8 cellular contexts compared by ENCODE assay signal in genomic region chr4:113756005-113756410, GRCh38. TPM values are rescaled to one million over a fixed set of nuclear protein-coding genes. Genes with fewer than 3 reads are reported as not detected.
DNase-seq lines count a peak whose midpoint lies in the region; ATAC-seq and TF ChIP-seq lines count a peak whose summit lies in the region.

No MANE protein-coding gene starts in this region.

- no peaks in the 10 kb centered on the region for H3K27me3 ChIP-seq in WERI-Rb-1 (ENCODE audit: insufficient read depth, low read depth, severe bottlenecking)

- ATAC-seq in GM19468 (IDR thresholded peaks at IDR 0.05; ENCODE audit: extremely low read depth, unreplicated experiment) (peak; percentile 81), HG03457 (IDR thresholded peaks at IDR 0.05; ENCODE audit: unreplicated experiment) (peak; percentile 77), left lobe of liver (no peak)

- DNase-seq in GM04503 (ENCODE audit: low read depth): peak; percentile 37
- DNase-seq in amniotic stem cell (lab: John Stamatoyannopoulos, UW): peak; percentile 20
- peak; percentile 18 for DNase-seq in stromal cell of bone marrow (ENCODE audit: low read depth)
- DNase-seq in WERI-Rb-1: no peak
- DNase-seq in left lobe of liver (ENCODE audit: low spot score): no peak
- DNase-seq in stimulated activated CD4-positive, alpha-beta T cell treated with anti-CD3 and anti-CD28 coated beads, Interleukin-12 subunit alpha, Interleukin-12 subunit beta, amount 100 ng/mL, for 4 hours: no peak

- no peak for TF ChIP-seq CTCF in WERI-Rb-1 (IDR thresholded peaks at IDR 0.05; ENCODE audit: low read depth, low read length)

- H3K27ac ChIP-seq in WERI-Rb-1: no peak overlapping the region

- H3K9me3 ChIP-seq in WERI-Rb-1 (ENCODE audit: severe bottlenecking): no peaks in the 10 kb centered on the region

- H3K4me3 ChIP-seq in WERI-Rb-1 (ENCODE audit: low read depth, low read length): no peak overlapping the region

- H3K36me3 ChIP-seq in WERI-Rb-1: peaks cover 3% of the 10 kb centered on the region

RNA-seq across cellular contexts. Expression of gene CAMK2D, which starts 5.5 kb away (rescaled TPM):
- total RNA-seq in left lobe of liver: 19.3 TPM

Comparison
In these comparisons a context has a peak if more than half of its experiments do, and no peak if none do; other contexts are left out.
1. DNase-seq: peak in GM04503 (single experiment), amniotic stem cell (single experiment) and stromal cell of bone marrow (single experiment); none in WERI-Rb-1 (single experiment), left lobe of liver (single experiment) and stimulated activated CD4-positive, alpha-beta T cell treated with anti-CD3 and anti-CD28 coated beads, Interleukin-12 subunit alpha, Interleukin-12 subunit beta, amount 100 ng/mL, for 4 hours (single experiment).